In genomic region chr11:134157451-134157850, GRCh38 we compare ENCODE assay signal across 23 cellular contexts.
"Had no signal": no experiment of that assay in that cellular context is flagged by ENCODE, and none has a peak within 500 bp of the region (broad histone marks: within the 10 kb centered on the region; RNA-seq: fewer than 3 reads in every experiment).

No MANE protein-coding gene starts in this region.

- H3K36me3 ChIP-seq: uterus had no signal

- H3K4me3 Mint-ChIP-seq: memory B cell; mesothelial cell of epicardium; natural killer cell; neural progenitor cell; stimulated activated effector memory CD8-positive, alpha-beta T cell treated with anti-CD3 and anti-CD28 coated beads, Interleukin-12 subunit alpha, Interleukin-12 subunit beta, amount 100 ng/mL, for 72 hours had no signal

- H3K27ac Mint-ChIP-seq: memory B cell; mesothelial cell of epicardium; natural killer cell; neural progenitor cell; progenitor cell of endocrine pancreas; stimulated activated effector memory CD8-positive, alpha-beta T cell treated with anti-CD3 and anti-CD28 coated beads, Interleukin-12 subunit alpha, Interleukin-12 subunit beta, amount 100 ng/mL, for 72 hours had no signal

- H3K4me2 ChIP-seq: neural progenitor cell had no signal

- H2AFZ ChIP-seq: neural progenitor cell had no signal

- H3K9ac ChIP-seq: neural progenitor cell had no signal

- H3K9me3 Mint-ChIP-seq: memory B cell; mesothelial cell of epicardium; natural killer cell; stimulated activated effector memory CD8-positive, alpha-beta T cell treated with anti-CD3 and anti-CD28 coated beads, Interleukin-12 subunit alpha, Interleukin-12 subunit beta, amount 100 ng/mL, for 72 hours had no signal

- H3K4me3 ChIP-seq: left ventricle myocardium inferior, lower lobe of right lung, neural progenitor cell, pancreas, suprapubic skin, thyroid gland, upper lobe of left lung, uterus had no signal

- H3K4me1 Mint-ChIP-seq: memory B cell; mesothelial cell of epicardium; natural killer cell; neural progenitor cell; stimulated activated effector memory CD8-positive, alpha-beta T cell treated with anti-CD3 and anti-CD28 coated beads, Interleukin-12 subunit alpha, Interleukin-12 subunit beta, amount 100 ng/mL, for 72 hours had no signal

- DNase-seq: cortex of kidney; foreskin keratinocyte; kidney; left cardiac atrium; left ventricle myocardium inferior; lower lobe of right lung; natural killer cell; nucleus accumbens; pancreas; right cardiac atrium; small intestine; stimulated activated CD4-positive, alpha-beta T cell treated with anti-CD3 and anti-CD28 coated beads, Interleukin-2, amount 100 ng/mL, for 48 hours; stimulated activated CD8-positive, alpha-beta memory T cell treated with anti-CD3 and anti-CD28 coated beads, Interleukin-4, amount 100 ng/mL, for 48 hours; stimulated activated naive CD8-positive, alpha-beta T cell treated with anti-CD3 and anti-CD28 coated beads, Interleukin-15, Interleukin-2, amounts not matched to agents 100 U/mL and 50 U/mL, for 24 hours; thyroid gland; uterus had no signal

- H3K27me3 Mint-ChIP-seq: memory B cell, progenitor cell of endocrine pancreas had no signal

- H3K27me3 ChIP-seq: foreskin keratinocyte, neural progenitor cell, pancreas, suprapubic skin, thyroid gland, upper lobe of left lung, uterus had no signal

- FAIRE-seq: kidney, pancreas, small intestine had no signal

- H3K9me3 ChIP-seq: left ventricle myocardium inferior, lower lobe of right lung, pancreas, suprapubic skin, thyroid gland, upper lobe of left lung, uterus had no signal

- H3K27ac ChIP-seq: foreskin keratinocyte, left ventricle myocardium inferior, lower lobe of right lung, neural progenitor cell, pancreas, suprapubic skin, thyroid gland, upper lobe of left lung, uterus had no signal

- H3K4me1 ChIP-seq: foreskin keratinocyte, left ventricle myocardium inferior, lower lobe of right lung, neural progenitor cell, pancreas, thyroid gland, upper lobe of left lung, uterus had no signal
